17 cellular contexts compared by ENCODE assay signal in the genomic region with DNA sequence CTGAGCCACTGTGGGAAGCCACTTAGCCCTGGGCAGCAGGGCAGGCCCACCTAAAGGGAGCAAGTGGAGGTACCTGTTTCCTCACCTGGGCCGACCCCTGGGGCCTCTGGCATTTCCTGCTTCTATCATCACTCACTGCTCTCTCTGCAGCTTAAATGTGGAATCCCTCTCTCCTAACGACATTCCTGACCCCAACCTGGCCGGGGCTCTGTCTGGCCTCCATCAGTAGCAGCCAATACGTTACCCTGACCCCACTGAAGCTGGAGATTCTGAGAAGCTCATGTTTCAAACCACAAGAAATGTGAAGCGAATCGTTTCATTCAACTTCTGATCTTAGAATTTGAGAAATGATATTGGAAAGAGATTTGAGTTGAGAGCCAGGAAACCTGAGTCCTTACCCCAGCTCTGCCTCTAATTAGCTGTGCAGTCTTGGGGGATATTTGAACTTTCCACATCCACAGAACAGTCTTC. TPM values are rescaled to one million over a fixed set of nuclear protein-coding genes. Genes with fewer than 3 reads are reported as not detected.
DNase-seq lines count a peak whose midpoint lies in the region; ATAC-seq, FAIRE-seq and TF ChIP-seq lines count a peak whose summit lies in the region.
"Had no signal": no experiment of that assay in that cellular context is flagged by ENCODE, and none has a peak within 500 bp of the region (broad histone marks: within the 10 kb centered on the region; RNA-seq: fewer than 3 reads in every experiment).

No MANE protein-coding gene starts in this region.

- H4K5ac ChIP-seq in H1 (ENCODE audit: insufficient read length, low read depth, low read length): peak overlapping the region; percentile 53
- H4K5ac ChIP-seq in mesendoderm (ENCODE audit: low read length): no peak overlapping the region

- TF ChIP-seq POLR2A in H1 (IDR thresholded peaks at IDR 0.05; ENCODE audit: control extremely low read depth in 1 of 2, low read depth in 2 of 2, low read length in 2 of 2): peak in 1 of 2 experiments; percentile 49; a peak in 1 of 3 replicates

- no peaks in the 10 kb centered on the region; the same call in 1 of the 2 replicates for H3K9me3 ChIP-seq in HUES48 (ENCODE audit: control insufficient read depth, insufficient read depth, low read length)
- H3K9me3 ChIP-seq in H1 (ENCODE audit: insufficient read depth in 2 of 2, low read depth in 1 of 2, low read length in 1 of 2): peaks cover 6 to 9% of the 10 kb centered on the region in 2 experiments; a peak in 3 of 4 replicates
- H3K9me3 ChIP-seq: colonic mucosa, ovary had no signal

- FAIRE-seq in H1 (lab: Jason Lieb, UNC): peak; percentile 65

- TF ChIP-seq EP300 in H1 (IDR thresholded peaks at IDR 0.05; ENCODE audit: borderline replicate concordance in 1 of 2, low read depth in 2 of 2, low read length in 2 of 2): 0 out of 3 replicates have a peak, but pooled peaks of 1 of the 2 experiments have one; percentile 58

- H2BK15ac ChIP-seq in H1 (ENCODE audit: low read length) (no peak overlapping the region), mesendoderm (replicated peaks; ENCODE audit: low read depth) (no peak overlapping the region)

- WGBS in H1 (ENCODE audit: extremely low coverage in 1 of 2, insufficient coverage in 1 of 2, insufficient read length in 1 of 2, insufficient replicate concordance in 2 of 2, low coverage in 1 of 2, low lambda C conversion rate in 2 of 2, missing lambda C conversion rate in 1 of 2), 2 experiments: 11% methylated on average over 6 of the region's 6 CpGs; no CpG with 5 or more reads in 1 of the 2 experiments
- no CpG with 5 or more reads among the region's 6 CpGs for WGBS in mesendoderm (ENCODE audit: extremely low coverage, insufficient coverage, low lambda C conversion rate)

- DNase-seq in AG10803 (ENCODE audit: low read depth) (peak; percentile 1), H1 (ENCODE audit: low read depth in 1 of 2, low spot score in 2 of 2) (peak; percentile 65 to 76), mesendoderm (peak; percentile 94), mucosa of gallbladder (ENCODE audit: low spot score) (no peak), NCI-H146 treated with DMSO at 0.1 percent for 48 hours (lab: John Stamatoyannopoulos, UW; ENCODE audit: unreplicated experiment) (no peak), NCI-H526 treated with DMSO at 0.1 percent for 48 hours (lab: John Stamatoyannopoulos, UW) (no peak)
- no peak for DNase-seq in stimulated activated naive CD8-positive, alpha-beta T cell treated with anti-CD3 and anti-CD28 coated beads, Interleukin-15, Interleukin-2, amounts not matched to agents 100 U/mL and 50 U/mL, for 24 hours
- DNase-seq: activated naive CD8-positive, alpha-beta T cell treated with anti-CD3 and anti-CD28 coated beads, Interleukin-2, amount 10 ng/mL, durations not matched to agents 7 days and 5 days; colonic mucosa; DMS153; erythroblast; NCI-H1694; ovary; stimulated activated naive CD8-positive, alpha-beta T cell treated with anti-CD3 and anti-CD28 coated beads, Interleukin-15, amount 100 ng/mL, for 72 hours; T-helper 1 cell had no signal

- H3K27ac ChIP-seq in HUES48 (ENCODE audit: low read depth, low read length): peak overlapping the region; percentile 83
- peak overlapping the region; percentile 41; the same call in 1 of the 2 replicates for H3K27ac ChIP-seq in H1 (ENCODE audit: low read depth, low read length)
- H3K27ac ChIP-seq in mesendoderm (ENCODE audit: low read depth, low read length): peak overlapping the region; percentile 60
- H3K27ac ChIP-seq: colonic mucosa, ovary had no signal

- H3K4me1 ChIP-seq in HUES48 (ENCODE audit: control insufficient read depth, insufficient read depth, low read length) (peaks cover 31% of the 10 kb centered on the region), H1 (replicated peaks in 1 of 4; ENCODE audit: control insufficient read depth in 3 of 4, insufficient read depth in 4 of 4, low read length in 3 of 4) (peaks cover 1 to 16% (median 10%) of the 10 kb centered on the region in 4 experiments), mesendoderm (ENCODE audit: control insufficient read depth, low read depth, low read length) (peaks cover 4% of the 10 kb centered on the region)
- H3K4me1 ChIP-seq: colonic mucosa had no signal

- H3K4me3 ChIP-seq in AG10803 (ENCODE audit: low read length): no peak overlapping the region
- H3K4me3 ChIP-seq in HUES48 (ENCODE audit: low read depth, low read length): no peak overlapping the region
- peak overlapping the region in 1 of 4 experiments; percentile 25; a peak in 1 of 8 replicates for H3K4me3 ChIP-seq in H1 (ENCODE audit: extremely low read depth in 1 of 4, insufficient read depth in 2 of 4, low read depth in 3 of 4, low read length in 4 of 4)
- H3K4me3 ChIP-seq in mesendoderm (ENCODE audit: low read length): no peak overlapping the region
- H3K4me3 ChIP-seq: colonic mucosa, ovary had no signal

- no peak for TF ChIP-seq CTCF in AG10803 (conservative IDR thresholded peaks at IDR 0.05; ENCODE audit: low read length)
- no peak for TF ChIP-seq CTCF in H1 (IDR thresholded peaks at IDR 0.05; ENCODE audit: control extremely low read depth in 1 of 3, insufficient read depth in 1 of 3, low read depth in 1 of 3, low read length in 3 of 3)

- H3K9ac ChIP-seq in HUES48 (ENCODE audit: low read depth, low read length) (peak overlapping the region; percentile 33; the same call in 1 of the 2 replicates), H1 (replicated peaks in 1 of 4; ENCODE audit: extremely low read depth in 1 of 4, low read depth in 3 of 4, low read length in 3 of 4) (no peak overlapping the region), mesendoderm (ENCODE audit: low read length) (no peak overlapping the region)

- H2AFZ ChIP-seq in H1 (ENCODE audit: low read length): 0 out of 2 replicates have a peak overlapping the region, but pooled peaks have one; percentile 27

- no peak overlapping the region for H3K14ac ChIP-seq in H1 (ENCODE audit: insufficient read length)

- no peaks in the 10 kb centered on the region for H3K36me3 ChIP-seq in HUES48 (ENCODE audit: control insufficient read depth, insufficient read depth, low read length)
- peaks cover 0 to 6% (median 0%) of the 10 kb centered on the region in 4 experiments; a peak in 2 of 8 replicates for H3K36me3 ChIP-seq in H1 (ENCODE audit: control insufficient read depth in 2 of 4, insufficient read depth in 4 of 4, low read length in 3 of 4)
- no peaks in the 10 kb centered on the region for H3K36me3 ChIP-seq in mesendoderm (ENCODE audit: control insufficient read depth, insufficient read depth, low read length)
- H3K36me3 ChIP-seq: colonic mucosa, ovary had no signal

- H3K23me2 ChIP-seq in H1 (ENCODE audit: low read depth, low read length): no peaks in the 10 kb centered on the region

- no peak overlapping the region for H3K4ac ChIP-seq in H1 (replicated peaks; ENCODE audit: insufficient read length, low read depth, low read length)
- H3K4ac ChIP-seq in mesendoderm (ENCODE audit: low read depth, low read length): no peak overlapping the region

- H3K4me2 ChIP-seq in H1 (ENCODE audit: insufficient read depth in 1 of 2, low read depth in 2 of 2, low read length in 2 of 2) (peak overlapping the region; percentile 34 to 55), mesendoderm (ENCODE audit: low read length) (no peak overlapping the region)

- H2AK5ac ChIP-seq in H1 (ENCODE audit: low read depth, low read length) (no peak overlapping the region), mesendoderm (ENCODE audit: low read length) (no peak overlapping the region)

- no peak for ATAC-seq in stimulated activated naive CD8-positive, alpha-beta T cell treated with anti-CD3 and anti-CD28 coated beads, Interleukin-15, Interleukin-2, amounts not matched to agents 100 U/mL and 50 U/mL, for 24 hours
- ATAC-seq: activated CD4-positive, CD25-positive, alpha-beta regulatory T cell treated with anti-CD3 and anti-CD28 coated beads, Interleukin-2, amount 50 U/mL, for 24 hours; stimulated activated naive CD8-positive, alpha-beta T cell treated with anti-CD3 and anti-CD28 coated beads, Interleukin-15, amount 100 ng/mL, for 72 hours had no signal

- no peak overlapping the region for H4K91ac ChIP-seq in H1 (replicated peaks; ENCODE audit: insufficient read length, low read length)

- no peak overlapping the region for H3K23ac ChIP-seq in H1 (ENCODE audit: insufficient read length)
- H3K23ac ChIP-seq in mesendoderm (ENCODE audit: low read length): no peak overlapping the region

- H4K8ac ChIP-seq in H1 (ENCODE audit: extremely low read depth, insufficient read depth, low read length) (no peak overlapping the region), mesendoderm (ENCODE audit: low read depth, low read length) (no peak overlapping the region)

- H3K18ac ChIP-seq in H1 (ENCODE audit: extremely low read depth, low read length) (peak overlapping the region; percentile 1; the same call in 1 of the 2 replicates), mesendoderm (ENCODE audit: low read length) (peak overlapping the region; percentile 73)

- no peaks in the 10 kb centered on the region for H4K20me1 ChIP-seq in H1 (replicated peaks in 1 of 2; ENCODE audit: control insufficient read depth in 1 of 2, insufficient read depth in 2 of 2, low read length in 2 of 2)

- CTCF ChIA-PET in H1 (lab: Charles Lee; ENCODE audit: partially characterized antibody): interaction anchor here (0.6 to 1.6 kb wide), 3 partner anchors 14 to 1358 kb away, joined by 3 to 5 read pairs (median 3); no protein-coding TSS in a partner anchor

- no peaks in the 10 kb centered on the region for H3K79me2 ChIP-seq in H1 (ENCODE audit: control insufficient read depth in 1 of 2, insufficient read depth in 2 of 2, low read length in 2 of 2)
- no peaks in the 10 kb centered on the region for H3K79me2 ChIP-seq in mesendoderm (ENCODE audit: control insufficient read depth, insufficient read depth, low read length)

- H3K79me1 ChIP-seq in H1 (ENCODE audit: low read depth, low read length): no peaks in the 10 kb centered on the region
- no peaks in the 10 kb centered on the region for H3K79me1 ChIP-seq in mesendoderm (ENCODE audit: low read length)

- peak in 1 of 2 experiments; percentile 17; a peak in 1 of 4 replicates for TF ChIP-seq RAD21 in H1 (IDR thresholded peaks at IDR 0.05 in 1 of 2, conservative IDR thresholded peaks at IDR 0.05 in 1 of 2; ENCODE audit: low read depth in 2 of 2, low read length in 2 of 2)

- H3K56ac ChIP-seq in H1 (replicated peaks; ENCODE audit: insufficient read length, low read depth, low read length) (no peak overlapping the region), mesendoderm (ENCODE audit: low read length) (peak overlapping the region; percentile 50)

- no peak overlapping the region; the same call in 1 of the 2 replicates for H2BK20ac ChIP-seq in H1 (ENCODE audit: low read length)

- H2BK5ac ChIP-seq in H1 (ENCODE audit: low read depth, low read length) (peak overlapping the region; percentile 6; the same call in 1 of the 2 replicates), mesendoderm (ENCODE audit: low read length) (no peak overlapping the region)

- H2BK120ac ChIP-seq in H1 (replicated peaks; ENCODE audit: low read depth, low read length) (peak overlapping the region; percentile 81), mesendoderm (ENCODE audit: low read depth, low read length) (no peak overlapping the region)

- POLR2A ChIA-PET in H1 (lab: Charles Lee; ENCODE audit: partially characterized antibody): interaction anchor here (0.6 to 1.7 kb wide), 4 partner anchors 9 to 57 kb away, joined by 3 to 5 read pairs (median 3); no protein-coding TSS in a partner anchor

- no peak overlapping the region; the same call in 1 of the 2 replicates for H2BK12ac ChIP-seq in H1 (ENCODE audit: low read depth, low read length)

- H3K27me3 ChIP-seq in HUES48 (ENCODE audit: control insufficient read depth, insufficient read depth, low read length): no peaks in the 10 kb centered on the region
- H3K27me3 ChIP-seq in H1 (replicated peaks in 1 of 4; ENCODE audit: control insufficient read depth in 3 of 4, extremely low read depth in 1 of 4, insufficient read depth in 3 of 4, low read length in 3 of 4): no peaks in the 10 kb centered on the region
- H3K27me3 ChIP-seq in mesendoderm (ENCODE audit: insufficient read depth, low read length, poor library complexity): no peaks in the 10 kb centered on the region
- H3K27me3 ChIP-seq: colonic mucosa, ovary had no signal

RNA-seq across cellular contexts. Expression of a gene that starts 39.9 kb away (rescaled TPM):
- total RNA-seq in H1 (2021; fragmentation: NEBNext Ultra II Directional; extraction: Animal tissue kit (Norgen Biotek cat#: 25700)): 31.5 and 35.4 TPM in 2 replicates
- polyA plus RNA-seq in H1 (2011; rRNA removed): 18.7 and 21.6 TPM in 2 replicates
- 24.3 TPM for polyA plus RNA-seq in H1 (2011; cell fraction: cytosol; rRNA removed)
- 23.9 TPM for polyA plus RNA-seq in H1 (2011; cell fraction: nucleus; rRNA removed)
- polyA plus RNA-seq in H1 (2012, experiment 1 of 2): 26.9 to 34.3 TPM (median 27.8 TPM) in 4 replicates
- 1.2 TPM for polyA plus RNA-seq in H1 (2012, experiment 2 of 2)
- polyA plus RNA-seq in H1 (2013, experiment 1 of 2): 14.1 TPM
- polyA plus RNA-seq in H1 (2013, experiment 2 of 2): 13.7 TPM
- 43.4 and 72.7 TPM in 2 replicates for polyA minus RNA-seq in H1 (2011; rRNA and poly(A)+ RNA removed)
- 24.7 TPM for polyA minus RNA-seq in H1 (2011; cell fraction: cytosol; rRNA and poly(A)+ RNA removed)
- polyA minus RNA-seq in H1 (2011; cell fraction: nucleus; rRNA and poly(A)+ RNA removed): 64.1 TPM
- 9.6 TPM for polyA plus RNA-seq in mesendoderm (2013, experiment 1 of 2)
- 10.6 TPM for polyA plus RNA-seq in mesendoderm (2013, experiment 2 of 2)
- total RNA-seq in mucosa of gallbladder: 72.2 TPM

Comparison
In these comparisons a context has a peak if more than half of its experiments do, and no peak if none do; other contexts are left out.
1. DNase-seq: peak in AG10803 (single experiment), H1 (2 of 2) and mesendoderm (single experiment); none in stimulated activated naive CD8-positive, alpha-beta T cell treated with anti-CD3 and anti-CD28 coated beads, Interleukin-15, Interleukin-2, amounts not matched to agents 100 U/mL and 50 U/mL, for 24 hours (single experiment), mucosa of gallbladder (single experiment), NCI-H146 treated with DMSO at 0.1 percent for 48 hours (single experiment) and NCI-H526 treated with DMSO at 0.1 percent for 48 hours (single experiment).
2. Peak in every context shown above with its lines, with median percentiles within 50 percentile points of each other: H3K27ac ChIP-seq.